10 cellular contexts compared by ENCODE assay signal in genomic region chr20:8854566-8854965, GRCh38.
DNase-seq lines count a peak whose midpoint lies in the region; ATAC-seq and TF ChIP-seq lines count a peak whose summit lies in the region.
"Had no signal": no experiment of that assay in that cellular context is flagged by ENCODE, and none has a peak within 500 bp of the region (broad histone marks: within the 10 kb centered on the region; RNA-seq: fewer than 3 reads in every experiment).

No MANE protein-coding gene starts in this region.

- peak overlapping the region in 1 of 2 donors; percentile 6 for H3K4me3 ChIP-seq in cardiac fibroblast (replicated peaks in 1 of 2; ENCODE audit: low read depth in 2 of 2, low read length in 2 of 2)
- peak overlapping the region; percentile 4 to 21 (median 12) for H3K4me3 ChIP-seq in gastrocnemius medialis

- H3K9me3 ChIP-seq in gastrocnemius medialis: no peaks in the 10 kb centered on the region

- peak overlapping the region; percentile 21 to 61 (median 46) for H3K27ac ChIP-seq in gastrocnemius medialis

- H3K36me3 ChIP-seq in gastrocnemius medialis: no peaks in the 10 kb centered on the region

- in situ Hi-C loops in gastrocnemius medialis (cut with MboI; ENCODE audit: low sequenced_read_pairs in 4 of 4): loop anchor here in 2 of 4 donors (10.0 to 25.0 kb wide), 2 partner anchors 308 to 510 kb away; no protein-coding TSS in a partner anchor

- TF ChIP-seq POLR2A in gastrocnemius medialis (IDR thresholded peaks at IDR 0.05): no peak

- intact Hi-C loops in gastrocnemius medialis (cut with DNase I; ENCODE audit: low total_unique reads): loop anchor here (1.0 to 5.0 kb wide), 3 partner anchors 62 to 505 kb away; no protein-coding TSS in a partner anchor

- no peak for TF ChIP-seq CTCF in cardiac fibroblast (IDR thresholded peaks at IDR 0.05; ENCODE audit: low read depth, low read length)
- TF ChIP-seq CTCF in gastrocnemius medialis (IDR thresholded peaks at IDR 0.05 in 4 of 5, conservative IDR thresholded peaks at IDR 0.05 in 1 of 5): no peak

- ATAC-seq in gastrocnemius medialis (peak; percentile 44 to 64), HG02884 (IDR thresholded peaks at IDR 0.05; ENCODE audit: unreplicated experiment) (no peak)

- DNase-seq in GM04504 (ENCODE audit: low read depth): peak; percentile 59
- DNase-seq in cardiac fibroblast (ENCODE audit: low read depth in 2 of 2): peak; percentile 54 to 78
- peak; percentile 31 for DNase-seq in iPS-NIHi7 (ENCODE audit: extremely low spot score)
- peak; percentile 15 to 21 for DNase-seq in gastrocnemius medialis
- no peak for DNase-seq in amniotic stem cell (lab: John Stamatoyannopoulos, UW)
- DNase-seq in NCI-H1092 treated with DMSO at 0.1 percent for 48 hours (lab: John Stamatoyannopoulos, UW): no peak
- DNase-seq in dedifferentiated amniotic fluid mesenchymal stem cell (ENCODE audit: extremely low spot score): no peak
- DNase-seq: activated CD4-positive, alpha-beta T cell treated with anti-CD3 and anti-CD28 coated beads for 1 hour; islet precursor cell had no signal

- peaks cover 5 to 8% of the 10 kb centered on the region in 2 donors for H3K4me1 ChIP-seq in gastrocnemius medialis

- H3K27me3 ChIP-seq in gastrocnemius medialis: no peaks in the 10 kb centered on the region

Comparison
In these comparisons a context has a peak if more than half of its experiments do, and no peak if none do; other contexts are left out.
1. DNase-seq: peak in GM04504 (single experiment), cardiac fibroblast (2 of 2), iPS-NIHi7 (single experiment) and gastrocnemius medialis (2 of 2); none in amniotic stem cell (single experiment), NCI-H1092 treated with DMSO at 0.1 percent for 48 hours (single experiment) and dedifferentiated amniotic fluid mesenchymal stem cell (single experiment).